In genomic region chr9:126438757-126439401, GRCh38 we compare ENCODE assay signal across 15 cellular contexts.
DNase-seq lines count a peak whose midpoint lies in the region; ATAC-seq and TF ChIP-seq lines count a peak whose summit lies in the region.
"Had no signal": no experiment of that assay in that cellular context is flagged by ENCODE, and none has a peak within 500 bp of the region (broad histone marks: within the 10 kb centered on the region; RNA-seq: fewer than 3 reads in every experiment).

No MANE protein-coding gene starts in this region.

- peak overlapping the region; percentile 83 for H3K27ac ChIP-seq in cingulate gyrus (ENCODE audit: low read depth, low read length)
- H3K27ac ChIP-seq: gastroesophageal sphincter, KMS-11, pancreas had no signal

- peak overlapping the region; percentile 60 for H3K27ac Mint-ChIP-seq in HFFc6
- peak overlapping the region; percentile 27 for H3K27ac Mint-ChIP-seq in progenitor cell of endocrine pancreas
- H3K27ac Mint-ChIP-seq: activated B cell treated with CpG ODN at 0.5 μM for 24 hours; CD8-positive, alpha-beta T cell; naive B cell; stimulated activated naive CD8-positive, alpha-beta T cell treated with anti-CD3 and anti-CD28 coated beads, Interleukin-15, Interleukin-2, amounts not matched to agents 100 ng/mL and 50 ng/mL, for 24 hours had no signal

- TF ChIP-seq CTCF in HFFc6 (IDR thresholded peaks at IDR 0.05): no peak
- no peak for TF ChIP-seq CTCF in progenitor cell of endocrine pancreas (IDR thresholded peaks at IDR 0.05; ENCODE audit: unreplicated experiment)

- H3K4me3 Mint-ChIP-seq in HFFc6 (no peak overlapping the region), progenitor cell of endocrine pancreas (ENCODE audit: low read depth) (no peak overlapping the region)
- H3K4me3 Mint-ChIP-seq: activated B cell treated with CpG ODN at 0.5 μM for 24 hours; CD8-positive, alpha-beta T cell; naive B cell; stimulated activated naive CD8-positive, alpha-beta T cell treated with anti-CD3 and anti-CD28 coated beads, Interleukin-15, Interleukin-2, amounts not matched to agents 100 ng/mL and 50 ng/mL, for 24 hours had no signal

- no peak for DNase-seq in HFFc6
- DNase-seq in NCI-H82 treated with DMSO at 0.1 percent for 48 hours (lab: John Stamatoyannopoulos, UW; ENCODE audit: unreplicated experiment): peak; percentile 31
- DNase-seq in progenitor cell of endocrine pancreas (ENCODE audit: low spot score, unreplicated experiment): no peak
- no peak for DNase-seq in cerebellum (ENCODE audit: low spot score)
- no peak for DNase-seq in DMS53 treated with DMSO at 0.1 percent for 48 hours (lab: John Stamatoyannopoulos, UW; ENCODE audit: unreplicated experiment)
- DNase-seq in effector CD4-positive, alpha-beta T cell: no peak
- DNase-seq: activated B cell treated with CpG ODN at 0.5 μM for 24 hours; CD8-positive, alpha-beta T cell; naive B cell; pancreas had no signal

- H3K4me1 Mint-ChIP-seq in HFFc6 (ENCODE audit: low read depth): peaks cover 53% of the 10 kb centered on the region
- no peaks in the 10 kb centered on the region for H3K4me1 Mint-ChIP-seq in progenitor cell of endocrine pancreas (ENCODE audit: low read depth)

- H3K27me3 Mint-ChIP-seq in HFFc6 (ENCODE audit: insufficient read depth) (no peaks in the 10 kb centered on the region; the same call in 1 of the 2 replicates), progenitor cell of endocrine pancreas (peaks cover 6% of the 10 kb centered on the region)
- H3K27me3 Mint-ChIP-seq: activated B cell treated with CpG ODN at 0.5 μM for 24 hours; naive B cell; stimulated activated naive CD8-positive, alpha-beta T cell treated with anti-CD3 and anti-CD28 coated beads, Interleukin-15, Interleukin-2, amounts not matched to agents 100 ng/mL and 50 ng/mL, for 24 hours had no signal

- no peak for ATAC-seq in HG03439 (IDR thresholded peaks at IDR 0.05; ENCODE audit: unreplicated experiment)
- ATAC-seq: CD8-positive, alpha-beta T cell; gastroesophageal sphincter; pancreas had no signal

- H3K9me3 Mint-ChIP-seq in HFFc6 (no peaks in the 10 kb centered on the region), progenitor cell of endocrine pancreas (ENCODE audit: low read depth) (no peaks in the 10 kb centered on the region)
- H3K9me3 Mint-ChIP-seq: activated B cell treated with CpG ODN at 0.5 μM for 24 hours; CD8-positive, alpha-beta T cell; naive B cell; stimulated activated naive CD8-positive, alpha-beta T cell treated with anti-CD3 and anti-CD28 coated beads, Interleukin-15, Interleukin-2, amounts not matched to agents 100 ng/mL and 50 ng/mL, for 24 hours had no signal

- H3K36me3 Mint-ChIP-seq in HFFc6 (ENCODE audit: low read depth): no peaks in the 10 kb centered on the region
- peaks cover 9% of the 10 kb centered on the region for H3K36me3 Mint-ChIP-seq in progenitor cell of endocrine pancreas (ENCODE audit: insufficient read depth)
- H3K36me3 Mint-ChIP-seq: naive B cell had no signal
